ENCODE assay signal across 9 cellular contexts in genomic region chr19:18507021-18507726, GRCh38. TPM values are rescaled to one million over a fixed set of nuclear protein-coding genes. Genes with fewer than 3 reads are reported as not detected.
A peak's percentile ranks its signal among the peaks of the same experiment; 100 is the strongest.
DNase-seq lines count a peak whose midpoint lies in the region; ATAC-seq, FAIRE-seq and TF ChIP-seq lines count a peak whose summit lies in the region.
"Had no signal": no experiment of that assay in that cellular context is flagged by ENCODE, and none has a peak within 500 bp of the region (broad histone marks: within the 10 kb centered on the region; RNA-seq: fewer than 3 reads in every experiment).

No MANE protein-coding gene starts in this region.

- DNase-seq in CD14-positive monocyte (ENCODE audit: low spot score) (no peak), RWPE1 (ENCODE audit: low spot score) (no peak), chondrocyte (ENCODE audit: low spot score) (no peak), mucosa of descending colon (peak; percentile 55 to 69 (median 58)), urothelium cell line (ENCODE audit: low spot score) (no peak), AG20443 (ENCODE audit: low spot score) (no peak), NCI-H510A (lab: John Stamatoyannopoulos, UW) (no peak), NCI-H774 (lab: John Stamatoyannopoulos, UW) (no peak)
- DNase-seq: EL had no signal

- no peak for FAIRE-seq in urothelium cell line (lab: Jason Lieb, UNC)

- ATAC-seq in mucosa of descending colon, result peak; percentile 45

- H3K9me3 Mint-ChIP-seq in CD14-positive monocyte, result no peaks in the 10 kb centered on the region
- H3K9me3 Mint-ChIP-seq in chondrocyte (ENCODE audit: low read depth), result no peaks in the 10 kb centered on the region

- no peaks in the 10 kb centered on the region for H3K36me3 ChIP-seq in mucosa of descending colon (ENCODE audit: low read depth)

- peaks cover 0 to 4% (median 2%) of the 10 kb centered on the region in 3 donors for H3K27me3 Mint-ChIP-seq in CD14-positive monocyte (ENCODE audit: low read depth in 3 of 3)
- H3K27me3 Mint-ChIP-seq in chondrocyte (ENCODE audit: low read depth), result no peaks in the 10 kb centered on the region

- H3K4me3 ChIP-seq in mucosa of descending colon, result no peak overlapping the region

- H3K4me1 Mint-ChIP-seq in CD14-positive monocyte (peaks cover 84% of the 10 kb centered on the region), chondrocyte (ENCODE audit: low read depth) (peaks cover 47% of the 10 kb centered on the region)

- H3K36me3 Mint-ChIP-seq in CD14-positive monocyte, result peaks cover 22 to 25% of the 10 kb centered on the region in 2 donors
- no peaks in the 10 kb centered on the region for H3K36me3 Mint-ChIP-seq in chondrocyte (ENCODE audit: low read depth)

- H3K4me3 Mint-ChIP-seq in CD14-positive monocyte (no peak overlapping the region), chondrocyte (ENCODE audit: unreplicated experiment) (no peak overlapping the region)

- H3K27ac ChIP-seq in RWPE1, result peak overlapping the region; percentile 60

- H3K9me3 ChIP-seq in mucosa of descending colon, result no peaks in the 10 kb centered on the region

- POLR2A ChIA-PET in RWPE1 (lab: Yijun Ruan, JAX; ENCODE audit: low non-redundant PET), result interaction anchor here (0.6 kb wide), 1 partner anchor 132 kb away, joined by 4 read pairs; no protein-coding TSS in a partner anchor

- peaks cover 75% of the 10 kb centered on the region for H3K4me1 ChIP-seq in mucosa of descending colon (ENCODE audit: low read depth)

- H3K27ac Mint-ChIP-seq in CD14-positive monocyte (peak overlapping the region in 6 of 7 donors; percentile 25 to 68 (median 46)), chondrocyte (ENCODE audit: unreplicated experiment) (peak overlapping the region; percentile 74)

- intact Hi-C loops in CD14-positive monocyte (cut with micrococcal nuclease) (loop anchor here in 1 of 2 donors (5.0 kb wide), 1 partner anchor 35 kb away; no protein-coding TSS in a partner anchor), mucosa of descending colon (cut with DNase I, micrococcal nuclease) (no loop called here)

- TF ChIP-seq CTCF in CD14-positive monocyte (IDR thresholded peaks at IDR 0.05) (no peak), RWPE1 (conservative IDR thresholded peaks at IDR 0.05; ENCODE audit: low read depth) (no peak), chondrocyte (IDR thresholded peaks at IDR 0.05) (no peak), mucosa of descending colon (IDR thresholded peaks at IDR 0.05) (no peak)

- CTCF ChIA-PET in RWPE1 (lab: Yijun Ruan, JAX), result interaction anchor here (1.3 to 2.0 kb wide), 3 partner anchors 13 to 56 kb away, joined by 7 read pairs; no protein-coding TSS in a partner anchor

RNA-seq across cellular contexts. Expression of gene ELL, which starts 14.7 kb away (rescaled TPM):
- polyA plus RNA-seq in CD14-positive monocyte, result 10 to 100 TPM; 12.2 to 12.6 TPM
- total RNA-seq in chondrocyte, result 12.4 to 14.0 TPM (median 13.0 TPM) in 3 replicates
- total RNA-seq in mucosa of descending colon, result 10 to 100 TPM; 17.8 to 21.6 (median 18.9) TPM

RNA-seq across cellular contexts. Expression of gene FKBP8, which starts 36.2 kb away (rescaled TPM):
- polyA plus RNA-seq in CD14-positive monocyte, result 10 to 100 TPM; 78.0 to 81.2 TPM
- total RNA-seq in chondrocyte, result 168 to 192 TPM (median 190 TPM) in 3 replicates
- total RNA-seq in mucosa of descending colon, result 100 to 1,000 TPM; 152 to 256 (median 162) TPM

RNA-seq across cellular contexts. Expression of gene KXD1, which starts 50.5 kb away (rescaled TPM):
- 10 to 100 TPM; 74.4 to 87.9 TPM for polyA plus RNA-seq in CD14-positive monocyte
- total RNA-seq in chondrocyte (63.4 to 69.8 TPM (median 65.4 TPM) in 3 replicates), mucosa of descending colon (10 to 100 TPM; 63.2 to 76.9 (median 68.8) TPM)

Comparison
In these comparisons a context has a peak if more than half of its experiments do, and no peak if none do; other contexts are left out.
1. DNase-seq: peak in mucosa of descending colon (3 of 3); none in CD14-positive monocyte (single experiment), RWPE1 (single experiment), chondrocyte (single experiment), urothelium cell line (single experiment), AG20443 (single experiment), NCI-H510A (single experiment) and NCI-H774 (single experiment).